Comparison of ENCODE assay signal across 8 cellular contexts in the genomic region with DNA sequence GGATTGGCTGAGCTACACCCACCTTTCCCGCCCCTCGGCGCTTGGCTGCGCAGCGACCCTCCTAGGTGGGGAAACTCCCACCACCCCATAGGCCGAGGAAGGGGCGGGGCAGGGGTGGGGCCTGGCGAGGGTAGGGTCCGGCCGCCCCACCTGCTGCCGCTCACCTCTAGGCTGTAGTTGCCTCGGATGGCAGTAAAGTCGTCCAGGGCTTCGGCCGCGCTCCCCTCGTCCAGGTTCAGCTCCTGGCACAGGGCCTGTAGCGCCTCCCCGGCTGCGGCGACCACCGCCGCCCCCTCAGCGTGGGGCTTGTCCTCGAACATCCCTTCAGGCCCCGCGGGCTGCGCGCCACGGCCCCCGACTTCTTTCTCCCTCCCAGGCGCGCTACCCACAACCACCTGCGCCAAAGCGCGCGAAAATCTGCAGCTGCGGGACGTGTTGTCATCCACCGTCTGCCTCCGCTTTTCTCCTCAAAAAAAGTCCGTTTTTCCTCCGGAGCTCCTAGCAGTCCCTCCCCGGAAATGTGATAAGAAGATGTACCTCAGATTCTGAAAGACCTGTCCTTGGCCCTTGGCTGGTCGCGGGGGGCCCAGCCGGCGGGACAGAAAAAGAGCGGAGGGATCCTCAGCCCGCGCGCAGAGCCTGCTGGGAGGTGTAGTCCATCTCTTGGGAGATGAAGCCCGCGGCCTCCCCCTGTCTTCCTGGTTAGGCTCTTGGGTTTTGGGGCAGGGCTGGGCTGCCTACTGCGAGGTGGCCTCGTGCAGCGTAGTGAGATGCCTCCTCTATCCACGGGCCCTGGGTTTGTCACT. TPM values are rescaled to one million over a fixed set of nuclear protein-coding genes. Genes with fewer than 3 reads are reported as not detected.
DNase-seq lines count a peak whose midpoint lies in the region; ATAC-seq, FAIRE-seq and TF ChIP-seq lines count a peak whose summit lies in the region.

A gene with protein sequence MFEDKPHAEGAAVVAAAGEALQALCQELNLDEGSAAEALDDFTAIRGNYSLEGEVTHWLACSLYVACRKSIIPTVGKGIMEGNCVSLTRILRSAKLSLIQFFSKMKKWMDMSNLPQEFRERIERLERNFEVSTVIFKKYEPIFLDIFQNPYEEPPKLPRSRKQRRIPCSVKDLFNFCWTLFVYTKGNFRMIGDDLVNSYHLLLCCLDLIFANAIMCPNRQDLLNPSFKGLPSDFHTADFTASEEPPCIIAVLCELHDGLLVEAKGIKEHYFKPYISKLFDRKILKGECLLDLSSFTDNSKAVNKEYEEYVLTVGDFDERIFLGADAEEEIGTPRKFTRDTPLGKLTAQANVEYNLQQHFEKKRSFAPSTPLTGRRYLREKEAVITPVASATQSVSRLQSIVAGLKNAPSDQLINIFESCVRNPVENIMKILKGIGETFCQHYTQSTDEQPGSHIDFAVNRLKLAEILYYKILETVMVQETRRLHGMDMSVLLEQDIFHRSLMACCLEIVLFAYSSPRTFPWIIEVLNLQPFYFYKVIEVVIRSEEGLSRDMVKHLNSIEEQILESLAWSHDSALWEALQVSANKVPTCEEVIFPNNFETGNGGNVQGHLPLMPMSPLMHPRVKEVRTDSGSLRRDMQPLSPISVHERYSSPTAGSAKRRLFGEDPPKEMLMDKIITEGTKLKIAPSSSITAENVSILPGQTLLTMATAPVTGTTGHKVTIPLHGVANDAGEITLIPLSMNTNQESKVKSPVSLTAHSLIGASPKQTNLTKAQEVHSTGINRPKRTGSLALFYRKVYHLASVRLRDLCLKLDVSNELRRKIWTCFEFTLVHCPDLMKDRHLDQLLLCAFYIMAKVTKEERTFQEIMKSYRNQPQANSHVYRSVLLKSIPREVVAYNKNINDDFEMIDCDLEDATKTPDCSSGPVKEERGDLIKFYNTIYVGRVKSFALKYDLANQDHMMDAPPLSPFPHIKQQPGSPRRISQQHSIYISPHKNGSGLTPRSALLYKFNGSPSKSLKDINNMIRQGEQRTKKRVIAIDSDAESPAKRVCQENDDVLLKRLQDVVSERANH (minus strand): TSS at position 389 of the 806 bp plus-strand sequence. CDS start 69 bp downstream, at position 320.

- H3K23me2 ChIP-seq in H1 (ENCODE audit: low read depth, low read length) = peaks cover 4% of the 10 kb centered on the region

- H3K27me3 Mint-ChIP-seq in CD4-positive, alpha-beta T cell = no peaks in the 10 kb centered on the region

- H3K23ac ChIP-seq in H1 (ENCODE audit: insufficient read length) (no peak within 1 kb of the TSS), mesenchymal stem cell (ENCODE audit: low read length in 2 of 2) (peak within 1 kb of the TSS in 1 of 2 experiments; percentile 61)

- H4K91ac ChIP-seq in H1 (replicated peaks; ENCODE audit: insufficient read length, low read length) (peak within 1 kb of the TSS; percentile 97), mesenchymal stem cell (ENCODE audit: low read length) (peak within 1 kb of the TSS; percentile 55)

- H4K20me1 ChIP-seq in H1 (replicated peaks in 1 of 2; ENCODE audit: control insufficient read depth in 1 of 2, insufficient read depth in 2 of 2, low read length in 2 of 2) = no peaks in the 10 kb centered on the region

- H4K5ac ChIP-seq in H1 (ENCODE audit: insufficient read length, low read depth, low read length) = peak within 1 kb of the TSS; percentile 94

- CTCF ChIA-PET in CD4-positive, alpha-beta T cell (lab: Charles Lee) = interaction anchor here (0.5 to 2.1 kb wide), 6 partner anchors 14 to 100 kb away, joined by 3 to 8 read pairs (median 4); a partner anchor contains a TSS
- CTCF ChIA-PET in activated CD8-positive, alpha-beta memory T cell treated with anti-CD3 and anti-CD28 coated beads for 36 hours (lab: Charles Lee) = interaction anchor here (1.0 to 2.2 kb wide), 4 partner anchors 83 to 176 kb away, joined by 3 to 8 read pairs (median 4); a partner anchor contains a TSS
- CTCF ChIA-PET in H1 (lab: Charles Lee; ENCODE audit: partially characterized antibody) = interaction anchor here (0.6 to 1.5 kb wide), 10 partner anchors 14 to 177 kb away, joined by 3 to 7 read pairs (median 3); no protein-coding TSS in a partner anchor

- H3K36me3 ChIP-seq in H1 (ENCODE audit: control insufficient read depth in 2 of 4, insufficient read depth in 4 of 4, low read length in 3 of 4) (peaks cover 0 to 3% (median 0%) of the 10 kb centered on the region in 4 experiments; a peak in 1 of 8 replicates), mesenchymal stem cell (ENCODE audit: control insufficient read depth in 1 of 2, insufficient read depth in 2 of 2, low read depth in 1 of 2, low read length in 2 of 2) (no peaks in the 10 kb centered on the region)

- H3K56ac ChIP-seq in H1 (replicated peaks; ENCODE audit: insufficient read length, low read depth, low read length) = peak within 1 kb of the TSS; percentile 92

- peaks cover 34% of the 10 kb centered on the region for H3K4me1 Mint-ChIP-seq in CD4-positive, alpha-beta T cell (ENCODE audit: low read depth)

- TF ChIP-seq EP300 in H1 (IDR thresholded peaks at IDR 0.05; ENCODE audit: borderline replicate concordance in 1 of 2, low read depth in 2 of 2, low read length in 2 of 2) = no peak

- H3K4me2 ChIP-seq in H1 (ENCODE audit: insufficient read depth in 1 of 2, low read depth in 2 of 2, low read length in 2 of 2) (peak within 1 kb of the TSS; percentile 74 to 75), mesenchymal stem cell (ENCODE audit: low read length, poor library complexity, severe bottlenecking) (peak within 1 kb of the TSS; percentile 97)

- H3K27ac ChIP-seq in CD4-positive, alpha-beta T cell (ENCODE audit: low read depth, low read length) = peak within 1 kb of the TSS; percentile 69
- peak within 1 kb of the TSS; percentile 98 for H3K27ac ChIP-seq in H1 (ENCODE audit: low read depth, low read length)
- H3K27ac ChIP-seq in mesenchymal stem cell (ENCODE audit: low read length, poor library complexity, severe bottlenecking) = no peak within 1 kb of the TSS

- H3K9ac ChIP-seq in H1 (replicated peaks in 1 of 4; ENCODE audit: extremely low read depth in 1 of 4, low read depth in 3 of 4, low read length in 3 of 4) (peak within 1 kb of the TSS; percentile 94 to 99 (median 99)), mesenchymal stem cell (ENCODE audit: low read length) (peak within 1 kb of the TSS; percentile 91)

- H2BK120ac ChIP-seq in H1 (replicated peaks; ENCODE audit: low read depth, low read length) (peak within 1 kb of the TSS; percentile 69), mesenchymal stem cell (ENCODE audit: low read depth, low read length) (peak within 1 kb of the TSS; percentile 94)

- peak within 1 kb of the TSS; percentile 96 for H3K4me3 Mint-ChIP-seq in CD4-positive, alpha-beta T cell

- peak; percentile 79 for ATAC-seq in CD4-positive, alpha-beta T cell (ENCODE audit: poor library complexity)
- peak; percentile 72 for ATAC-seq in GM19467 (IDR thresholded peaks at IDR 0.05; ENCODE audit: unreplicated experiment)

- DNase-seq in CD4-positive, alpha-beta T cell = peak; percentile 73 to 86 (median 78)
- peak; percentile 94 for DNase-seq in HT-29 (ENCODE audit: low spot score)
- peak; percentile 80 to 82 for DNase-seq in NOMO-1 (lab: John Stamatoyannopoulos, UW; ENCODE audit: unreplicated experiment in 2 of 2)
- peak; percentile 79 to 95 for DNase-seq in H1 (ENCODE audit: low read depth in 1 of 2, low spot score in 2 of 2)
- peak; percentile 90 for DNase-seq in mesenchymal stem cell
- DNase-seq in stimulated activated CD8-positive, alpha-beta memory T cell treated with anti-CD3 and anti-CD28 coated beads, Interleukin-12 subunit alpha, Interleukin-12 subunit beta, amount 100 ng/mL, for 24 hours (ENCODE audit: extremely low read depth) = peak; percentile 76

- H3K9me3 Mint-ChIP-seq in CD4-positive, alpha-beta T cell = no peaks in the 10 kb centered on the region

- FAIRE-seq in H1 (lab: Jason Lieb, UNC) = no peak

- H3K79me1 ChIP-seq in H1 (ENCODE audit: low read depth, low read length) (0 out of 2 replicates have a peak, but pooled peaks cover 5% of the 10 kb centered on the region), mesenchymal stem cell (replicated peaks; ENCODE audit: low read length, poor library complexity, severe bottlenecking) (peaks cover 22% of the 10 kb centered on the region)

- no peaks in the 10 kb centered on the region for H3K27me3 ChIP-seq in CD4-positive, alpha-beta T cell (ENCODE audit: control insufficient read depth, insufficient read depth, low read length)
- H3K27me3 ChIP-seq in H1 (replicated peaks in 1 of 4; ENCODE audit: control insufficient read depth in 3 of 4, extremely low read depth in 1 of 4, insufficient read depth in 3 of 4, low read length in 3 of 4) (no peaks in the 10 kb centered on the region), mesenchymal stem cell (ENCODE audit: control insufficient read depth in 1 of 2, insufficient read depth in 1 of 2, low read length in 2 of 2) (no peaks in the 10 kb centered on the region)

- H3K18ac ChIP-seq in H1 (ENCODE audit: extremely low read depth, low read length) = peak within 1 kb of the TSS; percentile 98
- H3K18ac ChIP-seq in mesenchymal stem cell (ENCODE audit: low read depth in 1 of 2, low read length in 2 of 2) = peak within 1 kb of the TSS; percentile 82 to 84

- POLR2A ChIA-PET in CD4-positive, alpha-beta T cell (lab: Charles Lee) = interaction anchor here (0.6 to 2.7 kb wide), 17 partner anchors 9 to 1353 kb away, joined by 3 to 33 read pairs (median 5); a partner anchor contains a TSS
- POLR2A ChIA-PET in activated CD8-positive, alpha-beta memory T cell treated with anti-CD3 and anti-CD28 coated beads for 36 hours (lab: Charles Lee) = interaction anchor here (0.6 to 2.2 kb wide), 8 partner anchors 41 to 633 kb away, joined by 3 to 18 read pairs (median 4); a partner anchor contains a TSS
- POLR2A ChIA-PET in H1 (lab: Charles Lee; ENCODE audit: partially characterized antibody) = interaction anchor here (0.9 to 5.8 kb wide), 12 partner anchors 11 to 83 kb away, joined by 3 to 51 read pairs (median 4); a partner anchor contains a TSS

- H2AK5ac ChIP-seq in H1 (ENCODE audit: low read depth, low read length) = peak within 1 kb of the TSS; percentile 87; the same call in 1 of the 2 replicates
- no peak within 1 kb of the TSS for H2AK5ac ChIP-seq in mesenchymal stem cell (ENCODE audit: low read length, severe bottlenecking)

- H2AFZ ChIP-seq in H1 (ENCODE audit: low read length) = peak within 1 kb of the TSS; percentile 97
- peak within 1 kb of the TSS; percentile 100 for H2AFZ ChIP-seq in mesenchymal stem cell (ENCODE audit: low read depth, low read length)

- no peak within 1 kb of the TSS; the same call in 1 of the 2 replicates for H2BK20ac ChIP-seq in H1 (ENCODE audit: low read length)

- peak; percentile 16 for TF ChIP-seq CTCF in CD4-positive, alpha-beta T cell (IDR thresholded peaks at IDR 0.05)
- TF ChIP-seq CTCF in H1 (IDR thresholded peaks at IDR 0.05; ENCODE audit: control extremely low read depth in 1 of 3, insufficient read depth in 1 of 3, low read depth in 1 of 3, low read length in 3 of 3) = peak in 2 of 3 experiments; percentile 23 to 41; a peak in 2 of 4 replicates

- H3K36me3 Mint-ChIP-seq in CD4-positive, alpha-beta T cell (ENCODE audit: low read depth) = peaks cover 25% of the 10 kb centered on the region

- H3K79me2 ChIP-seq in H1 (ENCODE audit: control insufficient read depth in 1 of 2, insufficient read depth in 2 of 2, low read length in 2 of 2) = peaks cover 0 to 30% of the 10 kb centered on the region in 2 experiments; a peak in 2 of 4 replicates

- H3K4ac ChIP-seq in H1 (replicated peaks; ENCODE audit: insufficient read length, low read depth, low read length) = peak within 1 kb of the TSS; percentile 27
- peak within 1 kb of the TSS in 1 of 2 experiments; percentile 93 for H3K4ac ChIP-seq in mesenchymal stem cell (ENCODE audit: low read depth in 1 of 2, low read length in 2 of 2)

- H3K14ac ChIP-seq in H1 (ENCODE audit: insufficient read length) (no peak within 1 kb of the TSS), mesenchymal stem cell (ENCODE audit: low read length in 2 of 2) (peak within 1 kb of the TSS in 1 of 2 experiments; percentile 97)

- peak; percentile 97 for TF ChIP-seq POLR2A in H1 (IDR thresholded peaks at IDR 0.05; ENCODE audit: control extremely low read depth in 1 of 2, low read depth in 2 of 2, low read length in 2 of 2)

- H2BK5ac ChIP-seq in H1 (ENCODE audit: low read depth, low read length) = peak within 1 kb of the TSS; percentile 97
- no peak within 1 kb of the TSS for H2BK5ac ChIP-seq in mesenchymal stem cell (ENCODE audit: low read depth, low read length, poor library complexity, severe bottlenecking)

- H3K9me3 ChIP-seq in CD4-positive, alpha-beta T cell (ENCODE audit: control insufficient read depth, low read length) = no peaks in the 10 kb centered on the region
- H3K9me3 ChIP-seq in H1 (ENCODE audit: insufficient read depth in 2 of 2, low read depth in 1 of 2, low read length in 1 of 2) (no peaks in the 10 kb centered on the region), mesenchymal stem cell (ENCODE audit: control insufficient read depth, low read length) (no peaks in the 10 kb centered on the region)

- H4K8ac ChIP-seq in H1 (ENCODE audit: extremely low read depth, insufficient read depth, low read length) (peak within 1 kb of the TSS; percentile 100), mesenchymal stem cell (ENCODE audit: low read length) (peak within 1 kb of the TSS; percentile 96)

- H3K4me3 ChIP-seq in H1 (ENCODE audit: extremely low read depth in 1 of 4, insufficient read depth in 2 of 4, low read depth in 3 of 4, low read length in 4 of 4) (peak within 1 kb of the TSS; percentile 60 to 75 (median 72)), mesenchymal stem cell (ENCODE audit: insufficient read depth in 1 of 2, low read depth in 1 of 2, low read length in 2 of 2) (peak within 1 kb of the TSS; percentile 94 to 96)

- H2BK12ac ChIP-seq in H1 (ENCODE audit: low read depth, low read length) = peak within 1 kb of the TSS; percentile 90
- peak within 1 kb of the TSS in 1 of 2 experiments; percentile 55 for H2BK12ac ChIP-seq in mesenchymal stem cell (ENCODE audit: low read length in 2 of 2)

- no peak for TF ChIP-seq RAD21 in H1 (IDR thresholded peaks at IDR 0.05 in 1 of 2, conservative IDR thresholded peaks at IDR 0.05 in 1 of 2; ENCODE audit: low read depth in 2 of 2, low read length in 2 of 2)

- peak within 1 kb of the TSS; percentile 83 for H2BK15ac ChIP-seq in H1 (ENCODE audit: low read length)
- peak within 1 kb of the TSS; percentile 82 for H2BK15ac ChIP-seq in mesenchymal stem cell (ENCODE audit: low read depth, poor library complexity, severe bottlenecking)

- peak within 1 kb of the TSS; percentile 99 for H3K27ac Mint-ChIP-seq in CD4-positive, alpha-beta T cell

- intact Hi-C loops in CD4-positive, alpha-beta T cell (cut with DNase I, micrococcal nuclease) = loop anchor here (2.0 to 10.0 kb wide), 7 partner anchors 81 to 936 kb away; a partner anchor contains a TSS

- WGBS in H1 (ENCODE audit: extremely low coverage in 1 of 2, insufficient coverage in 1 of 2, insufficient read length in 1 of 2, insufficient replicate concordance in 2 of 2, low coverage in 1 of 2, low lambda C conversion rate in 2 of 2, missing lambda C conversion rate in 1 of 2), 2 experiments = 3% methylated on average over 50 of the region's 58 CpGs; no CpG with 5 or more reads in 1 of the 2 experiments
- under 1% methylated on average over 48 of the region's 58 CpGs for WGBS in mesenchymal stem cell

- H3K4me1 ChIP-seq in H1 (replicated peaks in 1 of 4; ENCODE audit: control insufficient read depth in 3 of 4, insufficient read depth in 4 of 4, low read length in 3 of 4) (peaks cover 0 to 11% (median 5%) of the 10 kb centered on the region in 4 experiments; a peak in 4 of 7 replicates), mesenchymal stem cell (ENCODE audit: control insufficient read depth, insufficient read depth, low read depth, low read length) (peaks cover 5% of the 10 kb centered on the region)

RNA-seq across cellular contexts. Expression of the gene that starts here (rescaled TPM):
- 10 to 100 TPM; 37.4 to 39.1 TPM for total RNA-seq in CD4-positive, alpha-beta T cell
- total RNA-seq in HT-29 (2014; rRNA removed; shearing (Covaris generic)) = 32.9 and 42.2 TPM in 2 replicates
- 10 to 100 TPM; 44.1 to 45.4 TPM for total RNA-seq in activated CD8-positive, alpha-beta memory T cell treated with anti-CD3 and anti-CD28 coated beads for 36 hours
- total RNA-seq in H1 (2021; fragmentation: NEBNext Ultra II Directional; extraction: Animal tissue kit (Norgen Biotek cat#: 25700)) = 12.3 and 13.3 TPM in 2 replicates
- polyA plus RNA-seq in H1 (2011; rRNA removed) = 2.7 and 3.2 TPM in 2 replicates
- polyA plus RNA-seq in H1 (2011; cell fraction: cytosol; rRNA removed) = 4.8 TPM
- polyA plus RNA-seq in H1 (2011; cell fraction: nucleus; rRNA removed) = 5.0 TPM
- 3.8 to 6.5 TPM (median 4.5 TPM) in 4 replicates for polyA plus RNA-seq in H1 (2012, experiment 1 of 2)
- 0.28 TPM for polyA plus RNA-seq in H1 (2012, experiment 2 of 2)
- polyA plus RNA-seq in H1 (2013, experiment 1 of 2) = 4.8 TPM
- 5.7 TPM for polyA plus RNA-seq in H1 (2013, experiment 2 of 2)
- 7.2 and 8.2 TPM in 2 replicates for polyA minus RNA-seq in H1 (2011; rRNA and poly(A)+ RNA removed)
- polyA minus RNA-seq in H1 (2011; cell fraction: cytosol; rRNA and poly(A)+ RNA removed) = 5.9 TPM
- 49.9 TPM for polyA minus RNA-seq in H1 (2011; cell fraction: nucleus; rRNA and poly(A)+ RNA removed)
- polyA plus RNA-seq in mesenchymal stem cell (2013, experiment 1 of 2) = 2.4 TPM
- 2.1 TPM for polyA plus RNA-seq in mesenchymal stem cell (2013, experiment 2 of 2)
